ENCODE assay signal across 8 cellular contexts in the genomic region with DNA sequence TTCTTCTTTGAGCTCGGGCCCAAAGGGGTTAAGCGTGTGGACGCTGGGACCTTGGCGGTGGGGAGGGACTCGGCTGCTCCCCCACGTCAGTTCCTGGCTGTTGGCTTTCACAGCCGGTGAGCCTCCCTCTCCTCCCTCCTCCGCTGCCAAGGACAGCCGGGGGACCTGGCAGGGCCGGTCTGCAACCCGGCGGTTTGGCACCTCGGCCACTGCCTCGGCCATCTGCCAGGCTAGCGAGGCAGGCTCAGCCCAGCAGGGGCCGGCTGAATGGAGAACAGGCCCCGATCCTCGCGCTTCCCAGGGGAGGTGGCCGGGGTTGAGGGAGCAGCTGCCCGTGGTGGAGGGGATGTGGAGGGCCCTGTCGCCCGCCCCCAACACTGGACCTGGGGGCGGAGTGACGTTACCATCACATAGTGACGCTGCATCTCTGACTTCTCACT. TPM values are rescaled to one million over a fixed set of nuclear protein-coding genes. Genes with fewer than 3 reads are reported as not detected.
DNase-seq lines count a peak whose midpoint lies in the region; ATAC-seq and TF ChIP-seq lines count a peak whose summit lies in the region.

No MANE protein-coding gene starts in this region.

- in situ Hi-C loops in GM23248 (cut with MboI) (no loop called here), gastrocnemius medialis (cut with MboI; ENCODE audit: low sequenced_read_pairs in 4 of 4) (loop anchor here in 1 of 4 donors (25.0 kb wide), 1 partner anchor 95 kb away; no protein-coding TSS in a partner anchor)

- peak; percentile 58 for DNase-seq in GM23248
- DNase-seq in amygdala (lab: John Stamatoyannopoulos, UW): peak in 49 of 56 donors; percentile 11 to 83 (median 62)
- DNase-seq in hypothalamus (lab: John Stamatoyannopoulos, UW): peak in 46 of 51 donors; percentile 14 to 88 (median 72)
- peak; percentile 78 to 88 for DNase-seq in gastrocnemius medialis
- no peak for DNase-seq in AML-193 (lab: John Stamatoyannopoulos, UW)
- no peak for DNase-seq in activated CD4-positive, alpha-beta T cell treated with anti-CD3 and anti-CD28 coated beads for 48 hours

- intact Hi-C loops in gastrocnemius medialis (cut with DNase I; ENCODE audit: low total_unique reads): no loop called here

- 37 to 43% methylated on average over 26 of the region's 26 CpGs for WGBS in GM23248 (ENCODE audit: low coverage in 1 of 2, low lambda C conversion rate in 2 of 2, missing lambda C conversion rate in 2 of 2), 2 experiments

- no peak overlapping the region for H2AFZ ChIP-seq in GM23248

- no peaks in the 10 kb centered on the region for H3K9me2 ChIP-seq in GM23248 (ENCODE audit: insufficient read depth)

- H3K4me3 ChIP-seq in GM23248 (no peak overlapping the region), gastrocnemius medialis (no peak overlapping the region)

- H3K4me1 ChIP-seq in GM23248 (ENCODE audit: insufficient read depth) (no peaks in the 10 kb centered on the region), gastrocnemius medialis (peaks cover 61% of the 10 kb centered on the region in 2 donors)

- 0 out of 2 replicates have a peak, but pooled peaks cover 12% of the 10 kb centered on the region for H3F3A ChIP-seq in GM23248 (ENCODE audit: insufficient read depth)

- H3K9me3 ChIP-seq in GM23248 (ENCODE audit: low read depth) (no peaks in the 10 kb centered on the region), gastrocnemius medialis (no peaks in the 10 kb centered on the region)

- H3K79me2 ChIP-seq in GM23248 (ENCODE audit: insufficient read depth): peaks cover 35% of the 10 kb centered on the region

- ATAC-seq in gastrocnemius medialis (peak; percentile 75 to 79), GM18520 (IDR thresholded peaks at IDR 0.05; ENCODE audit: unreplicated experiment) (no peak), HG03139 (IDR thresholded peaks at IDR 0.05; ENCODE audit: unreplicated experiment) (no peak)

- H3K27ac ChIP-seq in GM23248 (no peak overlapping the region), gastrocnemius medialis (peak overlapping the region; percentile 78 to 99 (median 82))

- TF ChIP-seq POLR2A in gastrocnemius medialis (IDR thresholded peaks at IDR 0.05): no peak

- 0 out of 2 replicates have a peak, but pooled peaks cover 22% of the 10 kb centered on the region for H3K36me3 ChIP-seq in GM23248 (ENCODE audit: low read depth)
- peaks cover 3 to 56% of the 10 kb centered on the region in 2 donors for H3K36me3 ChIP-seq in gastrocnemius medialis

- peak in 1 of 5 experiments; percentile 40 for TF ChIP-seq CTCF in gastrocnemius medialis (IDR thresholded peaks at IDR 0.05 in 4 of 5, conservative IDR thresholded peaks at IDR 0.05 in 1 of 5)

- no peak overlapping the region for H3K9ac ChIP-seq in GM23248

- 0 out of 2 replicates have a peak, but pooled peaks cover 4% of the 10 kb centered on the region for H4K20me1 ChIP-seq in GM23248 (ENCODE audit: insufficient read depth)

- H3K27me3 ChIP-seq in GM23248 (replicated peaks; ENCODE audit: insufficient read depth): no peaks in the 10 kb centered on the region
- no peaks in the 10 kb centered on the region for H3K27me3 ChIP-seq in gastrocnemius medialis

- H3K4me2 ChIP-seq in GM23248 (ENCODE audit: unreplicated experiment): no peak overlapping the region

RNA-seq across cellular contexts. Expression of gene TLE5, which starts 5.0 kb away (rescaled TPM):
- total RNA-seq in GM23248 (2014; rRNA removed; shearing (Covaris generic)): 254 and 337 TPM in 2 replicates
- 133 and 157 TPM in 2 replicates for polyA plus RNA-seq in GM23248 (2016; fragmentation: Nextera tagmentation; extraction: Ambion mirVana)
- 100 to 1,000 TPM; 437 to 686 (median 474) TPM for total RNA-seq in gastrocnemius medialis

RNA-seq across cellular contexts. Expression of gene TLE2, which starts 28.2 kb away (rescaled TPM):
- 4.3 and 10.1 TPM in 2 replicates for total RNA-seq in GM23248 (2014; rRNA removed; shearing (Covaris generic))
- polyA plus RNA-seq in GM23248 (2016; fragmentation: Nextera tagmentation; extraction: Ambion mirVana): 2.9 and 3.6 TPM in 2 replicates
- total RNA-seq in gastrocnemius medialis: 10 to 100 TPM; 26.1 to 48.5 (median 45.2) TPM

RNA-seq across cellular contexts. Expression of gene GNA11, which starts 36.9 kb away (rescaled TPM):
- 69.9 and 99.3 TPM in 2 replicates for total RNA-seq in GM23248 (2014; rRNA removed; shearing (Covaris generic))
- polyA plus RNA-seq in GM23248 (2016; fragmentation: Nextera tagmentation; extraction: Ambion mirVana): 14.2 and 15.0 TPM in 2 replicates
- total RNA-seq in gastrocnemius medialis: 10 to 100 TPM; 38.3 to 72.5 (median 68.5) TPM

Comparison
In these comparisons a context has a peak if more than half of its experiments do, and no peak if none do; other contexts are left out.
1. DNase-seq: peak in GM23248 (single experiment), amygdala (49 of 56), hypothalamus (46 of 51) and gastrocnemius medialis (2 of 2); none in AML-193 (0 of 2) and activated CD4-positive, alpha-beta T cell treated with anti-CD3 and anti-CD28 coated beads for 48 hours (single experiment).
2. ATAC-seq: peak in gastrocnemius medialis (2 of 2); none in GM18520 (single experiment) and HG03139 (single experiment).